ENCODE assay signal across 17 cellular contexts in genomic region chr3:195888311-195888761, GRCh38. TPM values are rescaled to one million over a fixed set of nuclear protein-coding genes. Genes with fewer than 3 reads are reported as not detected.
DNase-seq lines count a peak whose midpoint lies in the region; ATAC-seq and TF ChIP-seq lines count a peak whose summit lies in the region.
"Had no signal": no experiment of that assay in that cellular context is flagged by ENCODE, and none has a peak within 500 bp of the region (broad histone marks: within the 10 kb centered on the region; RNA-seq: fewer than 3 reads in every experiment).

No MANE protein-coding gene starts in this region.

- H3K14ac ChIP-seq in neuronal stem cell (ENCODE audit: low read length) = no peak overlapping the region

- peaks cover 2% of the 10 kb centered on the region for H3K79me1 ChIP-seq in neuronal stem cell (ENCODE audit: low read depth, low read length)

- intact Hi-C loops in CD8-positive, alpha-beta T cell (cut with DNase I, micrococcal nuclease) = loop anchor here in 1 of 2 experiments (5.0 kb wide), 1 partner anchor 34 kb away; no protein-coding TSS in a partner anchor
- intact Hi-C loops in left ventricle myocardium inferior (cut with micrococcal nuclease) = no loop called here

- H3K9me3 ChIP-seq in CD8-positive, alpha-beta T cell (ENCODE audit: low read length) = no peaks in the 10 kb centered on the region
- H3K9me3 ChIP-seq in left ventricle myocardium inferior (replicated peaks) = no peaks in the 10 kb centered on the region
- peaks cover 0 to 3% of the 10 kb centered on the region in 2 donors for H3K9me3 ChIP-seq in neuronal stem cell (replicated peaks in 1 of 2; ENCODE audit: control insufficient read depth in 2 of 2, insufficient read depth in 1 of 2, low read depth in 1 of 2, low read length in 2 of 2)

- no peak overlapping the region for H2BK15ac ChIP-seq in neuronal stem cell (ENCODE audit: low read length)

- H3K27me3 Mint-ChIP-seq in CD8-positive, alpha-beta T cell (ENCODE audit: low read depth) = no peaks in the 10 kb centered on the region

- no peak for TF ChIP-seq CTCF in CD8-positive, alpha-beta T cell (IDR thresholded peaks at IDR 0.05)
- TF ChIP-seq CTCF in RWPE1 (conservative IDR thresholded peaks at IDR 0.05; ENCODE audit: low read depth) (no peak), left ventricle myocardium inferior (IDR thresholded peaks at IDR 0.05; ENCODE audit: borderline replicate concordance) (no peak)

- no peak overlapping the region for H3K23ac ChIP-seq in neuronal stem cell (ENCODE audit: low read depth, low read length, poor library complexity)

- peaks cover under 1% of the 10 kb centered on the region for H3K36me3 ChIP-seq in CD8-positive, alpha-beta T cell (ENCODE audit: insufficient read depth, low read length)
- H3K36me3 ChIP-seq in left ventricle myocardium inferior = peaks cover 15% of the 10 kb centered on the region
- H3K36me3 ChIP-seq in neuronal stem cell (replicated peaks in 1 of 2; ENCODE audit: control insufficient read depth in 2 of 2, insufficient read depth in 2 of 2, low read length in 2 of 2) = peaks cover 6% of the 10 kb centered on the region in 2 donors

- no peak overlapping the region for H2BK5ac ChIP-seq in neuronal stem cell (ENCODE audit: low read length)

- peak overlapping the region; percentile 33 for H3K9ac ChIP-seq in neuronal stem cell (ENCODE audit: low read depth, low read length, poor library complexity)

- no peak overlapping the region for H2BK120ac ChIP-seq in neuronal stem cell (ENCODE audit: low read depth, low read length)

- DNase-seq in CD8-positive, alpha-beta T cell = no peak
- DNase-seq in RWPE1 (ENCODE audit: low spot score) (no peak), left ventricle myocardium inferior (no peak), neuronal stem cell (ENCODE audit: low spot score) (no peak), OCI-M2 (lab: John Stamatoyannopoulos, UW; ENCODE audit: unreplicated experiment) (no peak), inferior parietal cortex (ENCODE audit: extremely low spot score) (no peak), NCI-H2081 treated with DMSO at 0.1 percent for 48 hours (lab: John Stamatoyannopoulos, UW) (no peak)
- DNase-seq in stimulated activated naive CD8-positive, alpha-beta T cell treated with anti-CD3 and anti-CD28 coated beads, Interleukin-15, Interleukin-2, amounts not matched to agents 100 U/mL and 50 U/mL, for 24 hours = no peak
- DNase-seq: COR-L47; GF-D8; Kasumi-1; NCI-H1105; NCI-H187; NCI-H69; NK-92 treated with Interleukin-12 subunit alpha and Interleukin-12 subunit beta, amount 100 ng/mL, for 24 hours; PC-3 had no signal

- no peaks in the 10 kb centered on the region for H3K4me1 Mint-ChIP-seq in CD8-positive, alpha-beta T cell (ENCODE audit: low read depth)

- H2AFZ ChIP-seq in neuronal stem cell (ENCODE audit: low read length) = no peak overlapping the region

- no peaks in the 10 kb centered on the region for H3K4me1 ChIP-seq in CD8-positive, alpha-beta T cell (ENCODE audit: insufficient read depth, low read length)
- H3K4me1 ChIP-seq in left ventricle myocardium inferior = peaks cover 65% of the 10 kb centered on the region
- H3K4me1 ChIP-seq in neuronal stem cell (ENCODE audit: control insufficient read depth in 2 of 2, insufficient read depth in 1 of 2, low read depth in 1 of 2, low read length in 2 of 2) = peaks cover 36 to 48% of the 10 kb centered on the region in 2 donors

- H4K8ac ChIP-seq in neuronal stem cell (ENCODE audit: low read depth, low read length) = no peak overlapping the region

- H3K18ac ChIP-seq in neuronal stem cell (ENCODE audit: low read length) = no peak overlapping the region

- H3K36me3 Mint-ChIP-seq in CD8-positive, alpha-beta T cell = peaks cover 34% of the 10 kb centered on the region

- no peaks in the 10 kb centered on the region for H3K9me3 Mint-ChIP-seq in CD8-positive, alpha-beta T cell

- no peak overlapping the region for H3K4me3 Mint-ChIP-seq in CD8-positive, alpha-beta T cell
- H3K4me3 Mint-ChIP-seq: CD14-positive monocyte had no signal

- no peak overlapping the region for H3K4me2 ChIP-seq in neuronal stem cell (ENCODE audit: insufficient read depth, low read length, poor library complexity, severe bottlenecking)

- peak overlapping the region; percentile 52 for H3K27ac Mint-ChIP-seq in CD8-positive, alpha-beta T cell

- H2AK5ac ChIP-seq in neuronal stem cell (ENCODE audit: low read depth, low read length) = no peak overlapping the region

- no peak overlapping the region for H3K4ac ChIP-seq in neuronal stem cell (ENCODE audit: low read length)

- no peak for ATAC-seq in CD8-positive, alpha-beta T cell
- no peak for ATAC-seq in stimulated activated naive CD8-positive, alpha-beta T cell treated with anti-CD3 and anti-CD28 coated beads, Interleukin-15, Interleukin-2, amounts not matched to agents 100 U/mL and 50 U/mL, for 24 hours
- ATAC-seq: PC-3 had no signal

- POLR2A ChIA-PET in CD8-positive, alpha-beta T cell (lab: Charles Lee) = interaction anchor here (0.5 kb wide), 1 partner anchor 55 kb away, joined by 5 read pairs; no protein-coding TSS in a partner anchor
- POLR2A ChIA-PET in RWPE1 (lab: Yijun Ruan, JAX; ENCODE audit: low non-redundant PET) = no interaction called here

- no peak overlapping the region for H3K27ac ChIP-seq in CD8-positive, alpha-beta T cell (ENCODE audit: low read depth, low read length)
- peak overlapping the region; percentile 54 for H3K27ac ChIP-seq in RWPE1
- H3K27ac ChIP-seq in left ventricle myocardium inferior (replicated peaks) = peak overlapping the region; percentile 47
- H3K27ac ChIP-seq in neuronal stem cell (replicated peaks; ENCODE audit: low read length) = no peak overlapping the region

- H4K91ac ChIP-seq in neuronal stem cell (ENCODE audit: low read depth, low read length, poor library complexity) = no peak overlapping the region

- CTCF ChIA-PET in CD8-positive, alpha-beta T cell (lab: Charles Lee) = interaction anchor here (0.7 to 12.9 kb wide), 5 partner anchors 25 to 41 kb away, joined by 3 to 195 read pairs (median 7); no protein-coding TSS in a partner anchor
- CTCF ChIA-PET in RWPE1 (lab: Yijun Ruan, JAX) = interaction anchor here (0.8 to 0.9 kb wide), 2 partner anchors 21 to 29 kb away, joined by 3 read pairs; no protein-coding TSS in a partner anchor

- WGBS in neuronal stem cell (ENCODE audit: extremely low coverage in 2 of 2, insufficient read length in 2 of 2, insufficient replicate concordance in 1 of 2), 2 donors = no CpG with 5 or more reads among the region's 18 CpGs

- H3K4me3 ChIP-seq in CD8-positive, alpha-beta T cell (ENCODE audit: low read depth, low read length) = no peak overlapping the region
- no peak overlapping the region for H3K4me3 ChIP-seq in left ventricle myocardium inferior
- no peak overlapping the region for H3K4me3 ChIP-seq in neuronal stem cell (ENCODE audit: low read length in 2 of 2)

- no peaks in the 10 kb centered on the region for H3K27me3 ChIP-seq in CD8-positive, alpha-beta T cell (ENCODE audit: insufficient read depth, low read length)
- H3K27me3 ChIP-seq in left ventricle myocardium inferior (ENCODE audit: low read depth) = no peaks in the 10 kb centered on the region
- peaks cover 0 to 3% (median 0%) of the 10 kb centered on the region in 3 experiments for H3K27me3 ChIP-seq in neuronal stem cell (ENCODE audit: control insufficient read depth in 3 of 3, insufficient read depth in 3 of 3, low read depth in 1 of 3, low read length in 3 of 3)

- H2BK12ac ChIP-seq in neuronal stem cell (ENCODE audit: low read length) = no peak overlapping the region

RNA-seq across cellular contexts. Expression of gene TNK2, which starts 20.0 kb away (rescaled TPM):
- total RNA-seq in CD8-positive, alpha-beta T cell = 100 to 1,000 TPM; 127 to 130 TPM
- total RNA-seq in left ventricle myocardium inferior = 33.2 TPM
- 21.3 TPM for polyA plus RNA-seq in neuronal stem cell (2013, experiment 1 of 2)
- polyA plus RNA-seq in neuronal stem cell (2013, experiment 2 of 2) = 20.7 TPM

Comparison
In these comparisons a context has a peak if more than half of its experiments do, and no peak if none do; other contexts are left out.
1. H3K27ac ChIP-seq: peak in RWPE1 (single experiment) and left ventricle myocardium inferior (single experiment); none in CD8-positive, alpha-beta T cell (single experiment) and neuronal stem cell (single experiment).